ENCODE assay signal across 8 cellular contexts in genomic region chr9:128818099-128818838, GRCh38. TPM values are rescaled to one million over a fixed set of nuclear protein-coding genes. Genes with fewer than 3 reads are reported as not detected.
DNase-seq lines count a peak whose midpoint lies in the region; ATAC-seq, FAIRE-seq and TF ChIP-seq lines count a peak whose summit lies in the region.

Gene ENDOG, plus strand, starts transcription at chr9:128818500. Its CDS starts 185 bp downstream, at chr9:128818685.

- in situ Hi-C loops in IMR-90 (cut with MboI; ENCODE audit: low sequenced_read_pairs): no loop called here

- peak; percentile 53 for TF ChIP-seq RAD21 in IMR-90 (IDR thresholded peaks at IDR 0.05; ENCODE audit: low read length)

- peaks cover 0 to 15% of the 10 kb centered on the region in 2 experiments; a peak in 3 of 4 replicates for H3K79me1 ChIP-seq in IMR-90 (ENCODE audit: low read depth in 1 of 2, low read length in 2 of 2)

- POLR2A ChIA-PET in IMR-90 (lab: Charles Lee; ENCODE audit: unreplicated experiment) (interaction anchor here (0.7 kb wide), 1 partner anchor 27 kb away, joined by 16 read pairs; no protein-coding TSS in a partner anchor), OCI-LY7 (lab: Charles Lee) (interaction anchor here (0.6 to 2.6 kb wide), 12 partner anchors 9 to 630 kb away, joined by 3 to 24 read pairs (median 4); partner anchors contain the start of genes SPOUT1 and TBC1D13), endothelial cell of umbilical vein (lab: Charles Lee) (interaction anchor here (0.6 to 1.2 kb wide), 2 partner anchors 9 to 66 kb away, joined by 3 to 5 read pairs; no protein-coding TSS in a partner anchor)

- peak within 1 kb of the TSS; percentile 83 for H2AK5ac ChIP-seq in IMR-90 (ENCODE audit: low read depth, low read length)

- H3K36me3 ChIP-seq in IMR-90 (ENCODE audit: control insufficient read depth, insufficient read depth, low read length): peaks cover 12% of the 10 kb centered on the region
- peaks cover 32% of the 10 kb centered on the region for H3K36me3 ChIP-seq in OCI-LY7 (ENCODE audit: insufficient read depth, low read length)
- H3K36me3 ChIP-seq in endothelial cell of umbilical vein (ENCODE audit: control insufficient read depth in 2 of 2, extremely low read depth in 1 of 2, insufficient read depth in 2 of 2, low read length in 2 of 2): peaks cover 0 to 17% of the 10 kb centered on the region in 2 experiments

- H2BK15ac ChIP-seq in IMR-90 (ENCODE audit: low read depth, low read length): no peak within 1 kb of the TSS

- H3K18ac ChIP-seq in IMR-90 (ENCODE audit: low read depth, low read length): peak within 1 kb of the TSS; percentile 63; the same call in 1 of the 2 replicates

- peak within 1 kb of the TSS; percentile 58 for H3K27ac ChIP-seq in IMR-90 (ENCODE audit: insufficient read depth, low read length)
- H3K27ac ChIP-seq in OCI-LY7 (ENCODE audit: low read depth, low read length, poor library complexity, severe bottlenecking): no peak within 1 kb of the TSS
- no peak within 1 kb of the TSS for H3K27ac ChIP-seq in endothelial cell of umbilical vein (ENCODE audit: insufficient read depth, low read depth, low read length)

- H4K20me1 ChIP-seq in IMR-90 (ENCODE audit: insufficient read depth, low read length) (peaks cover 14% of the 10 kb centered on the region), OCI-LY7 (ENCODE audit: insufficient read depth, low read length) (0 out of 2 replicates have a peak, but pooled peaks cover 4% of the 10 kb centered on the region), endothelial cell of umbilical vein (replicated peaks; ENCODE audit: control insufficient read depth, extremely low read depth, insufficient read depth, low read length) (no peaks in the 10 kb centered on the region)

- intact Hi-C loops in IMR-90 (cut with micrococcal nuclease) (no loop called here), OCI-LY7 (cut with micrococcal nuclease; ENCODE audit: unreplicated experiment) (loop anchor here (1.0 to 5.0 kb wide), 3 partner anchors 94 to 265 kb away; partner anchors contain the start of genes SPTAN1 and ZDHHC12), endothelial cell of umbilical vein (cut with micrococcal nuclease) (loop anchor here (1.0 to 5.0 kb wide), 6 partner anchors 11 to 210 kb away; partner anchors contain the start of genes SH3GLB2, SPOUT1, TBC1D13 and ZDHHC12)

- H2BK20ac ChIP-seq in IMR-90 (ENCODE audit: low read depth, low read length): no peak within 1 kb of the TSS

- FAIRE-seq in endothelial cell of umbilical vein (lab: Jason Lieb, UNC): peak; percentile 94

- peak within 1 kb of the TSS; percentile 94 for H2AFZ ChIP-seq in IMR-90 (replicated peaks; ENCODE audit: low read length, poor library complexity)
- H2AFZ ChIP-seq in OCI-LY7 (ENCODE audit: low read length): peak within 1 kb of the TSS; percentile 75; the same call in 1 of the 2 replicates
- peak within 1 kb of the TSS; percentile 90 for H2AFZ ChIP-seq in endothelial cell of umbilical vein (ENCODE audit: low read depth, low read length)

- CTCF ChIA-PET in IMR-90 (lab: Yijun Ruan, JAX) (interaction anchor here (0.6 to 2.1 kb wide), 14 partner anchors 9 to 183 kb away, joined by 3 to 11 read pairs (median 3); partner anchors contain the start of gene SPOUT1), OCI-LY7 (lab: Charles Lee; ENCODE audit: unreplicated experiment) (interaction anchor here (0.5 to 1.2 kb wide), 13 partner anchors 10 to 262 kb away, joined by 3 to 9 read pairs (median 3); partner anchors contain the start of genes DOLPP1, SPOUT1 and TBC1D13), endothelial cell of umbilical vein (lab: Charles Lee) (interaction anchor here (0.6 to 3.9 kb wide), 38 partner anchors 8 to 218 kb away, joined by 3 to 40 read pairs (median 4); partner anchors contain the start of genes DOLK, MIGA2, NUP188 and SPOUT1)

- peak within 1 kb of the TSS; percentile 59 for H2BK5ac ChIP-seq in IMR-90 (ENCODE audit: low read depth, low read length, poor library complexity, severe bottlenecking)

- peak within 1 kb of the TSS; percentile 70 for H3K23ac ChIP-seq in IMR-90 (ENCODE audit: low read depth, low read length)

- H3K4me3 ChIP-seq in IMR-90 (ENCODE audit: insufficient read depth, low read depth, low read length) (peak within 1 kb of the TSS; percentile 59), OCI-LY7 (ENCODE audit: low read depth, low read length, poor library complexity, severe bottlenecking) (peak within 1 kb of the TSS; percentile 71), endothelial cell of umbilical vein (replicated peaks in 1 of 3; ENCODE audit: insufficient read depth in 1 of 3, low read depth in 1 of 3, low read length in 3 of 3) (peak within 1 kb of the TSS in 2 of 3 experiments; percentile 57 to 63)

- H3K4me1 ChIP-seq in IMR-90 (ENCODE audit: control insufficient read depth, insufficient read depth, low read length) (peaks cover 4% of the 10 kb centered on the region; the same call in 1 of the 2 replicates), OCI-LY7 (ENCODE audit: insufficient read depth, low read length, poor library complexity, severe bottlenecking) (peaks cover 23% of the 10 kb centered on the region), endothelial cell of umbilical vein (ENCODE audit: control insufficient read depth, extremely low read depth, insufficient read depth, low read length) (peaks cover 6% of the 10 kb centered on the region)

- TF ChIP-seq CTCF in IMR-90 (conservative IDR thresholded peaks at IDR 0.05; ENCODE audit: low read depth, low read length) (peak; percentile 99), OCI-LY7 (conservative IDR thresholded peaks at IDR 0.05; ENCODE audit: low read length) (peak; percentile 87), endothelial cell of umbilical vein (IDR thresholded peaks at IDR 0.05; ENCODE audit: extremely low read depth in 1 of 2, insufficient read depth in 1 of 2, low read depth in 1 of 2, low read length in 2 of 2) (peak; percentile 99)

- H4K5ac ChIP-seq in IMR-90 (ENCODE audit: low read depth, low read length): peak within 1 kb of the TSS; percentile 94

- H3K9me3 ChIP-seq in IMR-90 (ENCODE audit: control insufficient read depth, insufficient read depth, low read length) (no peaks in the 10 kb centered on the region), OCI-LY7 (ENCODE audit: low read length) (no peaks in the 10 kb centered on the region), endothelial cell of umbilical vein (replicated peaks; ENCODE audit: control insufficient read depth, insufficient read depth, low read length) (no peaks in the 10 kb centered on the region)

- TF ChIP-seq POLR2A in IMR-90 (IDR thresholded peaks at IDR 0.05; ENCODE audit: low read depth, low read length): peak; percentile 85
- peak; percentile 94 for TF ChIP-seq POLR2A in endothelial cell of umbilical vein (IDR thresholded peaks at IDR 0.05; ENCODE audit: low read depth, low read length)

- no peak within 1 kb of the TSS for H2BK120ac ChIP-seq in IMR-90 (ENCODE audit: low read depth, low read length)

- 0 out of 2 replicates have a peak within 1 kb of the TSS, but pooled peaks have one; percentile 59 for H3K14ac ChIP-seq in IMR-90 (replicated peaks; ENCODE audit: low read depth, low read length)

- BruUV-seq in IMR-90 (replicated peaks; lab: Mats Ljungman, UMichigan): no TSS peak
- BruUV-seq in OCI-LY7 (replicated peaks; lab: Mats Ljungman, UMichigan): no TSS peak
- BruUV-seq in endothelial cell of umbilical vein (replicated peaks; lab: Mats Ljungman, UMichigan): no TSS peak

- peak within 1 kb of the TSS; percentile 47; the same call in 1 of the 2 replicates for H3K4ac ChIP-seq in IMR-90 (ENCODE audit: low read depth, low read length)

- 1% methylated on average over 46 of the region's 70 CpGs; no CpG with 5 or more reads in 1 of the 2 experiments for WGBS in IMR-90 (ENCODE audit: extremely low coverage in 2 of 2, insufficient read length in 1 of 2), 2 experiments

- H3K79me2 ChIP-seq in OCI-LY7 (ENCODE audit: insufficient read depth, low read depth, low read length) (0 out of 2 replicates have a peak, but pooled peaks cover 5% of the 10 kb centered on the region), endothelial cell of umbilical vein (ENCODE audit: control insufficient read depth, insufficient read depth, low read length) (no peaks in the 10 kb centered on the region)

- dilution Hi-C loops in IMR-90 (cut with HindIII; ENCODE audit: low sequenced_read_pairs, unreplicated experiment): no loop called here
- dilution Hi-C loops in endothelial cell of umbilical vein (cut with MboI; ENCODE audit: extremely low pct_ligation_motif_present, low sequenced_read_pairs): no loop called here

- H3K4me2 ChIP-seq in IMR-90 (ENCODE audit: low read depth, low read length): peak within 1 kb of the TSS; percentile 93
- peak within 1 kb of the TSS; percentile 96 for H3K4me2 ChIP-seq in OCI-LY7 (ENCODE audit: low read length)
- H3K4me2 ChIP-seq in endothelial cell of umbilical vein (ENCODE audit: insufficient read depth, low read length): peak within 1 kb of the TSS; percentile 88

- peaks cover 9% of the 10 kb centered on the region; the same call in 1 of the 2 replicates for H3K9me1 ChIP-seq in IMR-90 (ENCODE audit: insufficient read depth, low read length)
- no peaks in the 10 kb centered on the region for H3K9me1 ChIP-seq in endothelial cell of umbilical vein (replicated peaks; ENCODE audit: control insufficient read depth, extremely low read depth, insufficient read depth, low read length)

- DNase-seq in DMS114 treated with DMSO at 0.1 percent for 48 hours (lab: John Stamatoyannopoulos, UW; ENCODE audit: unreplicated experiment) (peak; percentile 87), IMR-90 (peak; percentile 93), OCI-LY7 (ENCODE audit: low spot score) (peak; percentile 98), activated T-cell treated with anti-CD3 and anti-CD28 coated beads for 1 hour (ENCODE audit: low read depth) (peak; percentile 96), endothelial cell of umbilical vein (ENCODE audit: low read depth, low spot score) (peak; percentile 99), midbrain (lab: John Stamatoyannopoulos, UW) (peak; percentile 98)
- DNase-seq in stimulated activated CD8-positive, alpha-beta memory T cell treated with anti-CD3 and anti-CD28 coated beads, Interleukin-2, amount 100 ng/mL, for 1 hour (ENCODE audit: low read depth in 2 of 2): peak; percentile 95 to 97

- H3K9ac ChIP-seq in IMR-90 (ENCODE audit: low read depth, low read length) (peak within 1 kb of the TSS; percentile 60), endothelial cell of umbilical vein (replicated peaks; ENCODE audit: extremely low read depth, insufficient read depth, low read length) (peak within 1 kb of the TSS; percentile 28)

- H2AK9ac ChIP-seq in IMR-90 (replicated peaks; ENCODE audit: low read depth, low read length, poor library complexity): peak within 1 kb of the TSS; percentile 83

- no peak within 1 kb of the TSS for H3K56ac ChIP-seq in IMR-90 (ENCODE audit: extremely low read depth, insufficient read depth, low read length)

- H3K27me3 ChIP-seq in IMR-90 (ENCODE audit: control insufficient read depth, insufficient read depth, low read length) (no peaks in the 10 kb centered on the region), endothelial cell of umbilical vein (ENCODE audit: control insufficient read depth in 2 of 2, insufficient read depth in 2 of 2, low read length in 2 of 2) (no peaks in the 10 kb centered on the region)

- no peak within 1 kb of the TSS; the same call in 1 of the 2 replicates for H4K91ac ChIP-seq in IMR-90 (ENCODE audit: insufficient read depth, low read depth, low read length)

- no peaks in the 10 kb centered on the region for H3K9me2 ChIP-seq in OCI-LY7 (ENCODE audit: insufficient read depth, low read length)

- ATAC-seq in GM21515 (IDR thresholded peaks at IDR 0.05; ENCODE audit: unreplicated experiment) (peak; percentile 84), IMR-90 (ENCODE audit: low read depth) (peak; percentile 97)

- H4K8ac ChIP-seq in IMR-90 (ENCODE audit: low read depth in 2 of 2, low read length in 2 of 2): peak within 1 kb of the TSS in 1 of 2 experiments; percentile 97; a peak in 2 of 4 replicates

RNA-seq across cellular contexts. Expression of gene ENDOG, which starts in this region (rescaled TPM):
- 9.9 and 11.7 TPM in 2 replicates for total RNA-seq in IMR-90 (2012; rRNA removed)
- 16.2 and 27.2 TPM in 2 replicates for polyA plus RNA-seq in IMR-90 (2012; rRNA removed)
- 19.0 and 32.4 TPM in 2 replicates for polyA plus RNA-seq in IMR-90 (2012; cell fraction: cytosol; rRNA removed)
- 10.9 and 26.5 TPM in 2 replicates for polyA plus RNA-seq in IMR-90 (2012; cell fraction: nucleus; rRNA removed; ENCODE audit: low replicate concordance)
- total RNA-seq in OCI-LY7 (2014; rRNA removed; shearing (Covaris generic)): 31.9 and 35.2 TPM in 2 replicates
- total RNA-seq in OCI-LY7 (2022): 24.8 and 29.4 TPM in 2 replicates
- 17.9 and 18.0 TPM in 2 replicates for total RNA-seq in endothelial cell of umbilical vein
- polyA plus RNA-seq in endothelial cell of umbilical vein: 21.1 and 26.4 TPM in 2 replicates
- polyA plus RNA-seq in endothelial cell of umbilical vein (2011; cell fraction: cytosol; rRNA removed): 15.2 and 16.0 TPM in 2 replicates
- polyA plus RNA-seq in endothelial cell of umbilical vein (2011; cell fraction: nucleus; rRNA removed): 6.8 and 7.7 TPM in 2 replicates
- 7.2 and 9.2 TPM in 2 replicates for polyA plus RNA-seq in endothelial cell of umbilical vein (2012)
- 6.4 and 7.1 TPM in 2 replicates for polyA minus RNA-seq in endothelial cell of umbilical vein
- polyA minus RNA-seq in endothelial cell of umbilical vein (2011; cell fraction: cytosol; rRNA and poly(A)+ RNA removed): 49.8 TPM
- polyA minus RNA-seq in endothelial cell of umbilical vein (2011; cell fraction: nucleus; rRNA and poly(A)+ RNA removed): 1.4 and 2.2 TPM in 2 replicates
